In genomic region chr12:115387392-115387791, GRCh38 we compare ENCODE assay signal across 19 cellular contexts.
"Had no signal": no experiment of that assay in that cellular context is flagged by ENCODE, and none has a peak within 500 bp of the region (broad histone marks: within the 10 kb centered on the region; RNA-seq: fewer than 3 reads in every experiment).

No MANE protein-coding gene starts in this region.

- H3K4me1 ChIP-seq: parathyroid adenoma, sigmoid colon had no signal

- H3K9ac ChIP-seq: parathyroid adenoma had no signal

- H3K27ac Mint-ChIP-seq: naive thymus-derived CD4-positive, alpha-beta T cell; nephron progenitor cell; stimulated activated effector memory CD8-positive, alpha-beta T cell treated with anti-CD3 and anti-CD28 coated beads, Interleukin-12 subunit alpha, Interleukin-12 subunit beta, amount 100 ng/mL, for 72 hours; type B pancreatic cell had no signal

- H3K4me3 ChIP-seq: esophagus squamous epithelium, hepatocyte, sigmoid colon, skin epidermis, suprapubic skin, thyroid gland had no signal

- H2AFZ ChIP-seq: hepatocyte, parathyroid adenoma had no signal

- H3K27me3 Mint-ChIP-seq: type B pancreatic cell had no signal

- H3K27me3 ChIP-seq: esophagus squamous epithelium, foreskin keratinocyte, hepatocyte, sigmoid colon, suprapubic skin, thyroid gland had no signal

- H3K4me1 Mint-ChIP-seq: naive thymus-derived CD4-positive, alpha-beta T cell; stimulated activated effector memory CD8-positive, alpha-beta T cell treated with anti-CD3 and anti-CD28 coated beads, Interleukin-12 subunit alpha, Interleukin-12 subunit beta, amount 100 ng/mL, for 72 hours had no signal

- H3K36me3 ChIP-seq: esophagus squamous epithelium, sigmoid colon, suprapubic skin, thyroid gland had no signal

- H3K79me2 ChIP-seq: hepatocyte, parathyroid adenoma had no signal

- H3K36me3 Mint-ChIP-seq: naive thymus-derived CD4-positive, alpha-beta T cell; stimulated activated effector memory CD8-positive, alpha-beta T cell treated with anti-CD3 and anti-CD28 coated beads, Interleukin-12 subunit alpha, Interleukin-12 subunit beta, amount 100 ng/mL, for 72 hours; type B pancreatic cell had no signal

- FAIRE-seq: kidney, urothelium cell line had no signal

- H3K9me3 ChIP-seq: esophagus squamous epithelium, sigmoid colon, suprapubic skin, thyroid gland had no signal

- H3K4me2 ChIP-seq: hepatocyte had no signal

- H3K27ac ChIP-seq: esophagus squamous epithelium, foreskin keratinocyte, hepatocyte, parathyroid adenoma, sigmoid colon, skin epidermis, suprapubic skin, thyroid gland had no signal

- ATAC-seq: foreskin keratinocyte; left cardiac atrium; left ventricle myocardium superior; naive thymus-derived CD4-positive, alpha-beta T cell; stimulated activated effector memory CD8-positive, alpha-beta T cell treated with anti-CD3 and anti-CD28 coated beads, Interleukin-12 subunit alpha, Interleukin-12 subunit beta, amount 100 ng/mL, for 72 hours; stimulated activated naive CD8-positive, alpha-beta T cell treated with anti-CD3 and anti-CD28 coated beads, Interleukin-15, Interleukin-2, amounts not matched to agents 100 U/mL and 50 U/mL, for 24 hours had no signal

- H3K4me3 Mint-ChIP-seq: naive thymus-derived CD4-positive, alpha-beta T cell; nephron progenitor cell; stimulated activated effector memory CD8-positive, alpha-beta T cell treated with anti-CD3 and anti-CD28 coated beads, Interleukin-12 subunit alpha, Interleukin-12 subunit beta, amount 100 ng/mL, for 72 hours; type B pancreatic cell had no signal

- DNase-seq: esophagus squamous epithelium; foreskin keratinocyte; kidney; left cardiac atrium; left ventricle myocardium superior; naive thymus-derived CD4-positive, alpha-beta T cell; nephron progenitor cell; sigmoid colon; stimulated activated CD4-positive, alpha-beta T cell treated with anti-CD3 and anti-CD28 coated beads, Interleukin-4, amount 100 ng/mL, for 1 hour; stimulated activated CD8-positive, alpha-beta memory T cell treated with anti-CD3 and anti-CD28 coated beads, Interleukin-4, amount 100 ng/mL, for 48 hours; stimulated activated naive CD8-positive, alpha-beta T cell treated with anti-CD3 and anti-CD28 coated beads, Interleukin-15, Interleukin-2, amounts not matched to agents 100 U/mL and 50 U/mL, for 24 hours; thyroid gland had no signal
